In the genomic region with DNA sequence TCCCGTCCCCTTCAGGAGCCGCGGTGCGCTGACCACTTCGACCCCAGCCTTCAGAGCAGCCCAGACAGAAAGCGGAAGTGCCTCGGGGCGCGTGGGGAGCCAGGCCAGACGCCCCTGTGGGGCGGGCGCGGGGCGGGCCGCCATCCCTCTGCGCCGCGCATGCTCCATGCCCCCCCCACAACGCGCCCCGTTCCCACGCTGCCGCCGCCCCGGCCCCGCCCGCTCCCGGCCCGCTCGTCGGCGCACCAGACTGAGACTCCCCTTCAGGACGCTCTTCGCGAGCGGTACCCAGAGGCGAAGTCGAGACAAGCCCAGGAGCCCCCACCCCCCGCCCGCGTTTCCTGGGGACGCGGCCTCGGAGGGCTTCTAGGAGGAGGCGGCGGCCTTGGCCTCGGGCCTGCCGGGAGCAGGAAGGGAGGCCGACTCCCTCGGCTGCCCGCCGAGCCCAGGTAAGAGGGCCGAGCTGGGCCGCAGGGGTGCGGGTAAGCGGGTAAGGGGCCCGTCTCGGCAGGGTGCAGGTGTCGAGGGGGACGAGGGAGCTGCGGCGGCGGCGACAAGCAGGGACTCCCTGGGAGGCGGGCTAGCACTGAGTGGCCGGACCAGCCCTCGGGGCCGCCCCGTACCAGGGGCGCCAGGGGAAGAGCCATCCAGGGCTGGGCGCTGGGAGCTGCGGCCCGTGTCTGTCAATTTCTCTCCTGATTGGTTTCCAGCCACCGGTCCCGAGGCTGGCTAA, we compare ENCODE assay signal across 1 cellular context.
TF ChIP-seq lines count a peak whose summit lies in the region.

A gene with protein sequence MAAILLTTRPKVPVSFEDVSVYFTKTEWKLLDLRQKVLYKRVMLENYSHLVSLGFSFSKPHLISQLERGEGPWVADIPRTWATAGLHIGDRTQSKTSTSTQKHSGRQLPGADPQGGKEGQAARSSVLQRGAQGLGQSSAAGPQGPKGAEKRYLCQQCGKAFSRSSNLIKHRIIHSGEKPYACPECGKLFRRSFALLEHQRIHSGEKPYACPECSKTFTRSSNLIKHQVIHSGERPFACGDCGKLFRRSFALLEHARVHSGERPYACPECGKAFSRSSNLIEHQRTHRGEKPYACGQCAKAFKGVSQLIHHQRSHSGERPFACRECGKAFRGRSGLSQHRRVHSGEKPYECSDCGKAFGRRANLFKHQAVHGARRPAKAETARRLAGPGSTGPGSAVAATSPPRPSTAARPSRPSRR (plus strand): TSS at position 218 of the 733 bp plus-strand sequence. CDS start 6,851 bp downstream, outside the sequence.

TF ChIP-seq in K562, 482 proteins besides CTCF, POLR2A, EP300 and RAD21 (continued from another document):
- TF ChIP-seq, protein P1, sequence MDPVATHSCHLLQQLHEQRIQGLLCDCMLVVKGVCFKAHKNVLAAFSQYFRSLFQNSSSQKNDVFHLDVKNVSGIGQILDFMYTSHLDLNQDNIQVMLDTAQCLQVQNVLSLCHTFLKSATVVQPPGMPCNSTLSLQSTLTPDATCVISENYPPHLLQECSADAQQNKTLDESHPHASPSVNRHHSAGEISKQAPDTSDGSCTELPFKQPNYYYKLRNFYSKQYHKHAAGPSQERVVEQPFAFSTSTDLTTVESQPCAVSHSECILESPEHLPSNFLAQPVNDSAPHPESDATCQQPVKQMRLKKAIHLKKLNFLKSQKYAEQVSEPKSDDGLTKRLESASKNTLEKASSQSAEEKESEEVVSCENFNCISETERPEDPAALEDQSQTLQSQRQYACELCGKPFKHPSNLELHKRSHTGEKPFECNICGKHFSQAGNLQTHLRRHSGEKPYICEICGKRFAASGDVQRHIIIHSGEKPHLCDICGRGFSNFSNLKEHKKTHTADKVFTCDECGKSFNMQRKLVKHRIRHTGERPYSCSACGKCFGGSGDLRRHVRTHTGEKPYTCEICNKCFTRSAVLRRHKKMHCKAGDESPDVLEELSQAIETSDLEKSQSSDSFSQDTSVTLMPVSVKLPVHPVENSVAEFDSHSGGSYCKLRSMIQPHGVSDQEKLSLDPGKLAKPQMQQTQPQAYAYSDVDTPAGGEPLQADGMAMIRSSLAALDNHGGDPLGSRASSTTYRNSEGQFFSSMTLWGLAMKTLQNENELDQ (CRISPR knock-in tag; IDR thresholded peaks at IDR 0.05; ENCODE audit: borderline replicate concordance): no peak
- TF ChIP-seq, protein P2, sequence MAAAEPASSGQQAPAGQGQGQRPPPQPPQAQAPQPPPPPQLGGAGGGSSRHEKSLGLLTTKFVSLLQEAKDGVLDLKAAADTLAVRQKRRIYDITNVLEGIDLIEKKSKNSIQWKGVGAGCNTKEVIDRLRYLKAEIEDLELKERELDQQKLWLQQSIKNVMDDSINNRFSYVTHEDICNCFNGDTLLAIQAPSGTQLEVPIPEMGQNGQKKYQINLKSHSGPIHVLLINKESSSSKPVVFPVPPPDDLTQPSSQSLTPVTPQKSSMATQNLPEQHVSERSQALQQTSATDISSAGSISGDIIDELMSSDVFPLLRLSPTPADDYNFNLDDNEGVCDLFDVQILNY (CRISPR knock-in tag; IDR thresholded peaks at IDR 0.05): no peak
